In the genomic region with DNA sequence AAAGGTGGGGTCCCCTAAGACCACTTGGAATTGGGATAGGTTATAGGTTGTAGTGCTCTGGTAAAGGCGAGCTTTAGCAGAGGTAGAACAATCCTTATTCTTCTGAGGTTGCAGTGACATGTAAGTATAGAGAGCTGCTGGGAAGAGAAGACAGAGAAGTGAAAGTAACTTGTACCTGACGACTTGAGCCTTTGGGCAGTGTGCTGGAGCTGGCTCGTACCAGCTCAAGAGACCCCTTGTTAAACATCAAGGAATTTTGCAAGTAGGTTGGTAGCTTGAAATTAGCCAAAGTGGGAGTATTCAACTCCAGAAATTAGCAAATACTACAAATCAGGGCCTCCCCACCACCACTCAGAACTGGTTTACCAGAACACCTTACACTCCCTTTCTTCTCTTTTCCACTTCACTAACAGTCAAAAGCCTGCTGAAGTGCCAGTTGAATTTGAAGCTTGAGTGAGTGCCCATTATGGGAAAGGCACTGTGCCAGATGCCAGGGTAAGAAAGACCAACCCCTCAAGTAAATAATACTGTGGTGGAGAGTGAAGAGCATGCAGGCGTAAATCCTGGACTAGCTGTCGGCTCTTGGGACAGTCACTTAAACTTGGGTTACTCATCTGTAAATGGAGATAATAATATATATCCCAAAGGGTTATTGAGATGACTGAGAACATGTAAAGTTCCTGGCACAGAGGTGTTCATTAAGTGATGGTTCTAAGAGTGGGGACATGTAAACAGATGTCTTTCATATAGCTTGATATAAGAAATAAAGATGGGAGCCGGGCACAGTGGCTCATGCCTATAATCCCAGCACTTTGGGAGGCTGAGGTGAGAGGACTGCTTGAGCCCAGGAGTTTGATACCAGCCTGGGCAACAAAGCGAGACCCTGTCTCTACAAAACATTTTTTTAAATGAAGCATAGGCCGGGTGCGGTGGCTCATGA, we compare ENCODE assay signal across 8 cellular contexts. TPM values are rescaled to one million over a fixed set of nuclear protein-coding genes. Genes with fewer than 3 reads are reported as not detected.
A peak's percentile ranks its signal among the peaks of the same experiment; 100 is the strongest.
DNase-seq lines count a peak whose midpoint lies in the region; ATAC-seq and TF ChIP-seq lines count a peak whose summit lies in the region.

No MANE protein-coding gene starts in this region.

- peaks cover 4% of the 10 kb centered on the region for H3K4me1 Mint-ChIP-seq in endothelial cell (ENCODE audit: unreplicated experiment)

- H3K27me3 Mint-ChIP-seq in endothelial cell (ENCODE audit: unreplicated experiment), result peaks cover 3% of the 10 kb centered on the region

- WGBS in thyroid gland, 2 donors, result 50 to 59% methylated on average over 9 of the region's 9 CpGs

- H3K9me3 Mint-ChIP-seq in endothelial cell (ENCODE audit: unreplicated experiment), result no peaks in the 10 kb centered on the region

- no peak for TF ChIP-seq CTCF in epithelial cell of proximal tubule (conservative IDR thresholded peaks at IDR 0.05; ENCODE audit: low read depth, low read length)
- no peak for TF ChIP-seq CTCF in thyroid gland (IDR thresholded peaks at IDR 0.05)
- no peak for TF ChIP-seq CTCF in endothelial cell (IDR thresholded peaks at IDR 0.05; ENCODE audit: unreplicated experiment)

- ATAC-seq in HG03045 (IDR thresholded peaks at IDR 0.05; ENCODE audit: unreplicated experiment), result peak; percentile 53

- H3K27ac ChIP-seq in thyroid gland, result peak overlapping the region in 2 of 3 donors; percentile 41 to 49

- H3K27me3 ChIP-seq in thyroid gland, result no peaks in the 10 kb centered on the region

- H3K4me3 ChIP-seq in epithelial cell of proximal tubule (ENCODE audit: low read depth, low read length), result peak overlapping the region; percentile 50
- H3K4me3 ChIP-seq in thyroid gland (replicated peaks in 1 of 3), result no peak overlapping the region

- TF ChIP-seq POLR2A in thyroid gland (IDR thresholded peaks at IDR 0.05), result peak in 1 of 2 donors; percentile 8

- no peaks in the 10 kb centered on the region for H3K36me3 ChIP-seq in thyroid gland

- no peak overlapping the region for H3K27ac Mint-ChIP-seq in endothelial cell (ENCODE audit: unreplicated experiment)

- peaks cover 6 to 18% of the 10 kb centered on the region in 2 donors for H3K4me1 ChIP-seq in thyroid gland

- no peak overlapping the region for H3K4me3 Mint-ChIP-seq in endothelial cell (ENCODE audit: unreplicated experiment)

- H3K36me3 Mint-ChIP-seq in endothelial cell (ENCODE audit: low read depth, unreplicated experiment), result no peaks in the 10 kb centered on the region

- no peaks in the 10 kb centered on the region for H3K9me3 ChIP-seq in thyroid gland

- intact Hi-C loops in thyroid gland (cut with DNase I), result no loop called here

- DNase-seq in DMS 273 (lab: John Stamatoyannopoulos, UW; ENCODE audit: unreplicated experiment) (peak; percentile 50), DMS 273 treated with DMSO at 0.1 percent for 48 hours (lab: John Stamatoyannopoulos, UW) (no peak), NCI-H510A (lab: John Stamatoyannopoulos, UW) (peak; percentile 81), epithelial cell of proximal tubule (ENCODE audit: low read depth) (peak; percentile 82), thyroid gland (peak; percentile 91), putamen (ENCODE audit: low spot score) (no peak), endothelial cell (ENCODE audit: low spot score) (no peak)

RNA-seq across cellular contexts. Expression of a gene that starts 27.1 kb away (rescaled TPM):
- 1.1 and 1.3 TPM in 2 replicates for total RNA-seq in epithelial cell of proximal tubule
- total RNA-seq in thyroid gland, result 10 to 100 TPM in 2 of 4 donors, 1 to 10 TPM in 2; 8.0 to 22.2 (median 9.8) TPM
- 2.2 TPM for total RNA-seq in endothelial cell (ENCODE audit: unreplicated experiment)

Comparison
In these comparisons a context has a peak if more than half of its experiments do, and no peak if none do; other contexts are left out.
1. DNase-seq: peak in DMS 273 (single experiment), NCI-H510A (single experiment), epithelial cell of proximal tubule (single experiment) and thyroid gland (2 of 2); none in DMS 273 treated with DMSO at 0.1 percent for 48 hours (single experiment), putamen (single experiment) and endothelial cell (single experiment).